9 cellular contexts compared by ENCODE assay signal in the genomic region with DNA sequence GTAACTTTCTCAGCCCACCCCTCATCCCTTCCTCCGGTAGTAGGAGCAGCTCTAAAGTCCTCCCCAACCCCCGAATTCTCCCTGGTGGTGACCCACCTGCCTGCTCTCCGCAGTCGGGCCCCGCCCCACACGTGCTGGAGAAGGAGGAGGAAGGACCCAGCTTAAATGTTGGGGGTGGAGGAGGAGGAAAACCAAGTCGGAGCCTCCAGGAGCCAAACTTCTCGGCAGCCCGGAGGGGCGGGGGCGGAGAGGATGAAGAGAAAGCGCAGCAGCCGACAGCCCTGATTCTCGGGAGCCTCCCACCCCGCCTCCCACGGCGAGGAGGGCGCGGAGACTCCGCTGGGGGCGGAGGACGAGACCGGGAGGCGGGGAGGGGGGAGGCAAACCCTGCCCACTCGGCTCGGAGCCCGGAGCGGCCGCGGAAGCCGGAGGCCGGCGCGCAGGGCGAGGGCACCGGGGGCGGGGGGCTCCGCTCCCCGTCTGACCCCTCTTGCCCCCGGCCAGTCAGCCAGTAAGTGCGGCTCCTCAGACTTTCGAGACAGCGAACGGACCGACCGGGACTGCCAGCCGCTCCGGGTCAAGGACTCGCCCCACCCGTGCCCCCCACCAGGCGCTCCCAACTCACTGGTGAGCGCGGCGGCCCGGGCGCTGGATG. TPM values are rescaled to one million over a fixed set of nuclear protein-coding genes. Genes with fewer than 3 reads are reported as not detected.
A peak's percentile ranks its signal among the peaks of the same experiment; 100 is the strongest.
DNase-seq lines count a peak whose midpoint lies in the region; ATAC-seq, FAIRE-seq and TF ChIP-seq lines count a peak whose summit lies in the region.
"Had no signal": no experiment of that assay in that cellular context is flagged by ENCODE, and none has a peak within 500 bp of the region (broad histone marks: within the 10 kb centered on the region; RNA-seq: fewer than 3 reads in every experiment).

A gene with protein sequence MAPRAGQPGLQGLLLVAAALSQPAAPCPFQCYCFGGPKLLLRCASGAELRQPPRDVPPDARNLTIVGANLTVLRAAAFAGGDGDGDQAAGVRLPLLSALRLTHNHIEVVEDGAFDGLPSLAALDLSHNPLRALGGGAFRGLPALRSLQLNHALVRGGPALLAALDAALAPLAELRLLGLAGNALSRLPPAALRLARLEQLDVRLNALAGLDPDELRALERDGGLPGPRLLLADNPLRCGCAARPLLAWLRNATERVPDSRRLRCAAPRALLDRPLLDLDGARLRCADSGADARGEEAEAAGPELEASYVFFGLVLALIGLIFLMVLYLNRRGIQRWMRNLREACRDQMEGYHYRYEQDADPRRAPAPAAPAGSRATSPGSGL (plus strand): TSS at position 394 of the 655 bp plus-strand sequence. CDS start 276 bp downstream, outside the sequence.

- peaks cover 86% of the 10 kb centered on the region for H3K27me3 ChIP-seq in HUES6 (ENCODE audit: control insufficient read depth, insufficient read depth, low read length)
- H3K27me3 ChIP-seq: adrenal gland had no signal

- H3K4me3 Mint-ChIP-seq in activated naive CD8-positive, alpha-beta T cell treated with anti-CD3 and anti-CD28 coated beads for 36 hours, result peak within 1 kb of the TSS; percentile 73
- H3K4me3 Mint-ChIP-seq in stimulated activated effector memory CD8-positive, alpha-beta T cell treated with anti-CD3 and anti-CD28 coated beads, Interleukin-12 subunit alpha, Interleukin-12 subunit beta, amount 100 ng/mL, for 72 hours, result peak within 1 kb of the TSS; percentile 73

- H3K4me3 ChIP-seq in AG04449 (ENCODE audit: low read depth, low read length) (peak within 1 kb of the TSS; percentile 50), HUES6 (ENCODE audit: low read depth, low read length) (peak within 1 kb of the TSS; percentile 70), kidney (ENCODE audit: low read length in 2 of 2) (no peak within 1 kb of the TSS)

- H3K36me3 ChIP-seq in HUES6 (ENCODE audit: control insufficient read depth, insufficient read depth, low read length) (no peaks in the 10 kb centered on the region; the same call in 1 of the 2 replicates), kidney (ENCODE audit: control insufficient read depth in 1 of 2, insufficient read depth in 2 of 2, low read length in 2 of 2) (no peaks in the 10 kb centered on the region)
- H3K36me3 ChIP-seq: adrenal gland had no signal

- H3K27ac ChIP-seq in HUES6 (ENCODE audit: low read depth, low read length) (no peak within 1 kb of the TSS), kidney (ENCODE audit: low read depth in 2 of 2, low read length in 2 of 2) (no peak within 1 kb of the TSS)

- no peaks in the 10 kb centered on the region for H3K9me3 Mint-ChIP-seq in activated naive CD8-positive, alpha-beta T cell treated with anti-CD3 and anti-CD28 coated beads for 36 hours
- no peaks in the 10 kb centered on the region for H3K9me3 Mint-ChIP-seq in stimulated activated effector memory CD8-positive, alpha-beta T cell treated with anti-CD3 and anti-CD28 coated beads, Interleukin-12 subunit alpha, Interleukin-12 subunit beta, amount 100 ng/mL, for 72 hours

- no peak for ATAC-seq in stimulated activated effector memory CD8-positive, alpha-beta T cell treated with anti-CD3 and anti-CD28 coated beads, Interleukin-12 subunit alpha, Interleukin-12 subunit beta, amount 100 ng/mL, for 72 hours
- ATAC-seq in GM19455 (IDR thresholded peaks at IDR 0.05; ENCODE audit: unreplicated experiment), result no peak

- intact Hi-C loops in kidney (cut with DNase I), result loop anchor here (10.0 kb wide), 1 partner anchor 216 kb away; no protein-coding TSS in a partner anchor

- H3K4me1 ChIP-seq in HUES6 (ENCODE audit: control insufficient read depth, insufficient read depth, low read length) (peaks cover 12% of the 10 kb centered on the region), kidney (ENCODE audit: control insufficient read depth in 1 of 2, insufficient read depth in 1 of 2, low read depth in 1 of 2, low read length in 2 of 2) (peaks cover 0 to 10% of the 10 kb centered on the region in 2 donors)

- H3K9ac ChIP-seq in HUES6 (ENCODE audit: low read length) (peak within 1 kb of the TSS; percentile 69), kidney (ENCODE audit: low read length in 2 of 2) (no peak within 1 kb of the TSS)

- H3K9me3 ChIP-seq in HUES6 (ENCODE audit: control insufficient read depth, insufficient read depth, low read depth, low read length), result no peaks in the 10 kb centered on the region
- H3K9me3 ChIP-seq in kidney (ENCODE audit: control insufficient read depth in 1 of 2, low read length in 2 of 2), result no peaks in the 10 kb centered on the region
- H3K9me3 ChIP-seq: adrenal gland had no signal

- H3K27me3 Mint-ChIP-seq in activated naive CD8-positive, alpha-beta T cell treated with anti-CD3 and anti-CD28 coated beads for 36 hours, result peaks cover 55% of the 10 kb centered on the region

- CTCF ChIA-PET in AG04449 (lab: Yijun Ruan, JAX), result interaction anchor here (0.6 to 17.3 kb wide), 32 partner anchors 8 to 567 kb away, joined by 3 to 501 read pairs (median 6); partner anchors contain the start of gene SLCO2B1

- no peak for FAIRE-seq in kidney (lab: Jason Lieb, UNC)

- H3K4me1 Mint-ChIP-seq in activated naive CD8-positive, alpha-beta T cell treated with anti-CD3 and anti-CD28 coated beads for 36 hours, result peaks cover 8% of the 10 kb centered on the region
- peaks cover 14% of the 10 kb centered on the region for H3K4me1 Mint-ChIP-seq in stimulated activated effector memory CD8-positive, alpha-beta T cell treated with anti-CD3 and anti-CD28 coated beads, Interleukin-12 subunit alpha, Interleukin-12 subunit beta, amount 100 ng/mL, for 72 hours

- H3K36me3 Mint-ChIP-seq in activated naive CD8-positive, alpha-beta T cell treated with anti-CD3 and anti-CD28 coated beads for 36 hours, result no peaks in the 10 kb centered on the region
- H3K36me3 Mint-ChIP-seq in stimulated activated effector memory CD8-positive, alpha-beta T cell treated with anti-CD3 and anti-CD28 coated beads, Interleukin-12 subunit alpha, Interleukin-12 subunit beta, amount 100 ng/mL, for 72 hours, result no peaks in the 10 kb centered on the region

- DNase-seq in AG04449 (ENCODE audit: low read depth, low spot score) (no peak), kidney (peak; percentile 88), amniotic stem cell (lab: John Stamatoyannopoulos, UW) (no peak), kidney glomerular epithelial cell (lab: John Stamatoyannopoulos, UW) (no peak)
- peak; percentile 26 for DNase-seq in activated naive CD8-positive, alpha-beta T cell treated with anti-CD3 and anti-CD28 coated beads for 36 hours
- no peak for DNase-seq in stimulated activated effector memory CD8-positive, alpha-beta T cell treated with anti-CD3 and anti-CD28 coated beads, Interleukin-12 subunit alpha, Interleukin-12 subunit beta, amount 100 ng/mL, for 72 hours (ENCODE audit: low spot score in 2 of 2)

- no peak within 1 kb of the TSS for H3K27ac Mint-ChIP-seq in activated naive CD8-positive, alpha-beta T cell treated with anti-CD3 and anti-CD28 coated beads for 36 hours
- H3K27ac Mint-ChIP-seq in stimulated activated effector memory CD8-positive, alpha-beta T cell treated with anti-CD3 and anti-CD28 coated beads, Interleukin-12 subunit alpha, Interleukin-12 subunit beta, amount 100 ng/mL, for 72 hours, result no peak within 1 kb of the TSS

- TF ChIP-seq CTCF in AG04449 (IDR thresholded peaks at IDR 0.05; ENCODE audit: insufficient read depth, low read length, missing control alignments) (no peak), kidney (IDR thresholded peaks at IDR 0.05; ENCODE audit: borderline replicate concordance, extremely low read depth, insufficient read depth) (no peak)

- POLR2A ChIA-PET in AG04449 (lab: Yijun Ruan, JAX), result no interaction called here

RNA-seq across cellular contexts. Expression of the gene that starts here (rescaled TPM):
- under 1 TPM; 0.20 to 0.45 TPM for total RNA-seq in activated naive CD8-positive, alpha-beta T cell treated with anti-CD3 and anti-CD28 coated beads for 36 hours
- total RNA-seq in kidney, result 0.69 TPM
- polyA plus RNA-seq in kidney (ENCODE audit: insufficient read depth, low read depth, low replicate concordance), result 0.13 TPM

Comparison
In these comparisons a context has a peak if more than half of its experiments do, and no peak if none do; other contexts are left out.
1. Peak in DNase-seq in activated naive CD8-positive, alpha-beta T cell treated with anti-CD3 and anti-CD28 coated beads for 36 hours; RNA of the gene not detected or under 1 TPM.
2. Peak in DNase-seq in kidney; RNA of the gene not detected or under 1 TPM.
3. H3K4me3 ChIP-seq: peak in AG04449 (single experiment) and HUES6 (single experiment); none in kidney (0 of 2).